Comparison of ENCODE assay signal across 8 cellular contexts in the genomic region with DNA sequence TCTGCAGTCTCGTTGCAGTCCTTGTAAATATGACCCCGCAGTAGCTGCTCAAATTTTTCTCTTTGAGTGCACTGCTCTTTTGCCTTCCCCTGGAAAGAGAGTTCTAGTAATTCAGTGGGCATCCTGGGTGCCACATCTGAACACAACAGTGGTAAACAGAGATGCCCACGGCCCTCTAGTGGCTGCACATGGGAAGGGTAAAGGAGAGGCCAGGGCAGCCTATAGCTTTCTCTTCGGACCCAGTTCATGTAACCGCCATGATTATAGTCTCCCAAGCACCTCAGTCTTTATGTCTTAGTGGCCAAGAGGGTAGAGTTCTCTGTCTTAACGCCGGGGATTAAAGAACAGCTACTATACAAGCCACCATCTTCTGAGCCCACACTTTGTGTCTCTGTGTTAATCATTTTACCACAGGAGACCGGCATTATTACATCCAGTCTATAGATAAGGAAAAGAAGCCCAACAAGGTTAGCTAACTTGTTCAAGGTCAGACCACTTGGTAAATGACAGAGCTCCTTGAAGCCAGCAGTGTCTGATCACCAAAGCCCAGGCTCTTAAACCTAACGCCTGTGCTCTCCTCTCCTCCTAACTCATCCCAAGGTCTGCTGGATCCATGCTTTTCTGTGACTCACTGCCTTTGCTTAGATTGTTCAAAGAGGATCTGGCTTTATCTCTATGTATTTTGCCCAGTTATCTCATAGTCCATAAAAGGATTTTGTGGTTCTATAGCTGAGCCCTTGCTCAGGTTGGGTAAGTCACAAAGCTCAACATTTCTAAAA.
DNase-seq lines count a peak whose midpoint lies in the region; ATAC-seq and TF ChIP-seq lines count a peak whose summit lies in the region.

No MANE protein-coding gene starts in this region.

- H3K27ac Mint-ChIP-seq in T-helper 2 cell treated with Interferon-gamma antibody and Interleukin-4, amounts not matched to agents 5 μg/mL and 100 μg/mL, for 36 hours = no peak overlapping the region

- TF ChIP-seq CTCF in GM10248 (IDR thresholded peaks at IDR 0.05; ENCODE audit: control extremely low read depth, extremely low read depth, low read depth, missing control alignments) (peak; percentile 54), mucosa of descending colon (IDR thresholded peaks at IDR 0.05) (peak; percentile 26)

- CTCF ChIA-PET in GM10248 (lab: Yijun Ruan, JAX) = interaction anchor here (0.6 to 2.9 kb wide), 29 partner anchors 8 to 516 kb away, joined by 3 to 18 read pairs (median 4); no protein-coding TSS in a partner anchor

- H3K4me1 ChIP-seq in mucosa of descending colon (ENCODE audit: low read depth) = no peaks in the 10 kb centered on the region

- no peaks in the 10 kb centered on the region for H3K9me3 ChIP-seq in mucosa of descending colon

- H3K36me3 Mint-ChIP-seq in T-helper 2 cell treated with Interferon-gamma antibody and Interleukin-4, amounts not matched to agents 5 μg/mL and 100 μg/mL, for 36 hours (ENCODE audit: low read depth) = no peaks in the 10 kb centered on the region

- H3K4me1 Mint-ChIP-seq in T-helper 2 cell treated with Interferon-gamma antibody and Interleukin-4, amounts not matched to agents 5 μg/mL and 100 μg/mL, for 36 hours (ENCODE audit: low read depth) = no peaks in the 10 kb centered on the region

- POLR2A ChIA-PET in GM10248 (lab: Yijun Ruan, JAX) = no interaction called here

- intact Hi-C loops in mucosa of descending colon (cut with DNase I, micrococcal nuclease) (no loop called here), sciatic nerve (cut with DNase I) (no loop called here)

- no peak overlapping the region for H3K4me3 ChIP-seq in mucosa of descending colon

- H3K27me3 Mint-ChIP-seq in T-helper 2 cell treated with Interferon-gamma antibody and Interleukin-4, amounts not matched to agents 5 μg/mL and 100 μg/mL, for 36 hours (ENCODE audit: low read depth) = no peaks in the 10 kb centered on the region

- no peaks in the 10 kb centered on the region for H3K9me3 Mint-ChIP-seq in T-helper 2 cell treated with Interferon-gamma antibody and Interleukin-4, amounts not matched to agents 5 μg/mL and 100 μg/mL, for 36 hours

- H3K36me3 ChIP-seq in mucosa of descending colon (ENCODE audit: low read depth) = no peaks in the 10 kb centered on the region

- ATAC-seq in GM21737 (IDR thresholded peaks at IDR 0.05; ENCODE audit: unreplicated experiment) = peak; percentile 69
- peak; percentile 84 for ATAC-seq in mucosa of descending colon
- ATAC-seq in sciatic nerve = no peak

- H3K4me3 Mint-ChIP-seq in T-helper 2 cell treated with Interferon-gamma antibody and Interleukin-4, amounts not matched to agents 5 μg/mL and 100 μg/mL, for 36 hours = no peak overlapping the region

- DNase-seq in GM10248 (ENCODE audit: extremely low spot score) = peak; percentile 50
- peak; percentile 30 for DNase-seq in LHCN-M2 (ENCODE audit: low read depth)
- DNase-seq in T-helper 2 cell treated with Interferon-gamma antibody and Interleukin-4, amounts not matched to agents 5 μg/mL and 100 μg/mL, for 36 hours (ENCODE audit: low spot score) = peak; percentile 27
- peak; percentile 8 for DNase-seq in cerebellum (ENCODE audit: low spot score)
- peak in 2 of 3 donors; percentile 35 to 66 for DNase-seq in mucosa of descending colon
- DNase-seq in sciatic nerve (ENCODE audit: low spot score) = no peak
- no peak for DNase-seq in NCI-H187 treated with DMSO at 0.1 percent for 48 hours (lab: John Stamatoyannopoulos, UW)

Comparison
In these comparisons a context has a peak if more than half of its experiments do, and no peak if none do; other contexts are left out.
1. DNase-seq: peak in GM10248 (single experiment), LHCN-M2 (single experiment), T-helper 2 cell treated with Interferon-gamma antibody and Interleukin-4, amounts not matched to agents 5 μg/mL and 100 μg/mL, for 36 hours (single experiment), cerebellum (single experiment) and mucosa of descending colon (2 of 3); none in sciatic nerve (single experiment) and NCI-H187 treated with DMSO at 0.1 percent for 48 hours (single experiment).